8 cellular contexts compared by ENCODE assay signal in genomic region chr12:108563135-108563803, GRCh38. TPM values are rescaled to one million over a fixed set of nuclear protein-coding genes. Genes with fewer than 3 reads are reported as not detected.
DNase-seq lines count a peak whose midpoint lies in the region; ATAC-seq and TF ChIP-seq lines count a peak whose summit lies in the region.

No MANE protein-coding gene starts in this region.

- peak; percentile 92 for DNase-seq in GM03348 (ENCODE audit: low spot score)
- DNase-seq in NCI-H187 treated with DMSO at 0.1 percent for 48 hours (lab: John Stamatoyannopoulos, UW) = peak; percentile 47
- peak; percentile 53 to 91 (median 78) for DNase-seq in T-helper 2 cell
- peak; percentile 62 to 91 for DNase-seq in ascending aorta (ENCODE audit: low spot score in 2 of 2)
- peak; percentile 92 for DNase-seq in hepatocyte (ENCODE audit: low spot score)
- DNase-seq in retina = peak; percentile 75

- H3K4me3 ChIP-seq in ascending aorta (peak overlapping the region; percentile 96), hepatocyte (peak overlapping the region; percentile 91)

- H3K4me2 ChIP-seq in hepatocyte = peak overlapping the region; percentile 89

- H3K27ac ChIP-seq in ascending aorta = peak overlapping the region; percentile 90 to 95
- H3K27ac ChIP-seq in hepatocyte = peak overlapping the region; percentile 88

- intact Hi-C loops in ascending aorta (cut with DNase I) = loop anchor here (2.0 to 5.0 kb wide), 8 partner anchors 102 to 1434 kb away; partner anchors contain the start of genes ANKRD13A, GIT2, PRDM4 and SSH1

- H3K9me2 ChIP-seq in hepatocyte (replicated peaks; ENCODE audit: insufficient read depth) = no peaks in the 10 kb centered on the region

- peaks cover 48% of the 10 kb centered on the region for H3K79me2 ChIP-seq in hepatocyte

- no peaks in the 10 kb centered on the region for H3K9me3 ChIP-seq in ascending aorta
- no peaks in the 10 kb centered on the region for H3K9me3 ChIP-seq in hepatocyte (ENCODE audit: low read depth)

- H3K27me3 ChIP-seq in ascending aorta (no peaks in the 10 kb centered on the region), hepatocyte (no peaks in the 10 kb centered on the region)

- peaks cover 7 to 31% of the 10 kb centered on the region in 2 donors for H3K4me1 ChIP-seq in ascending aorta
- peaks cover 11% of the 10 kb centered on the region for H3K4me1 ChIP-seq in hepatocyte (ENCODE audit: insufficient read depth)

- ATAC-seq in HG02763 (IDR thresholded peaks at IDR 0.05; ENCODE audit: unreplicated experiment) (peak; percentile 30), GM18519 (IDR thresholded peaks at IDR 0.05; ENCODE audit: low FRiP score, unreplicated experiment) (no peak)

- peaks cover 8% of the 10 kb centered on the region for H4K20me1 ChIP-seq in hepatocyte (ENCODE audit: insufficient read depth, poor library complexity, severe bottlenecking)

- H3K36me3 ChIP-seq in ascending aorta (peaks cover 32 to 36% of the 10 kb centered on the region in 2 donors), hepatocyte (replicated peaks; ENCODE audit: insufficient read depth, low read depth) (no peaks in the 10 kb centered on the region)

- peak; percentile 69 to 87 (median 81) for TF ChIP-seq CTCF in ascending aorta (IDR thresholded peaks at IDR 0.05)
- peak; percentile 91 for TF ChIP-seq CTCF in hepatocyte (IDR thresholded peaks at IDR 0.05; ENCODE audit: poor library complexity)

- peak overlapping the region; percentile 61 for H2AFZ ChIP-seq in hepatocyte

- WGBS in hepatocyte (ENCODE audit: low lambda C conversion rate, missing lambda C conversion rate) = 8% methylated on average over 14 of the region's 14 CpGs

RNA-seq across cellular contexts. Expression of gene ISCU, which starts 0.9 kb away (rescaled TPM):
- total RNA-seq in ascending aorta = 136 TPM
- 107 and 116 TPM in 2 replicates for total RNA-seq in hepatocyte
- polyA plus RNA-seq in hepatocyte = 149 and 169 TPM in 2 replicates

RNA-seq across cellular contexts. Expression of gene SART3, which starts 2.3 kb away (rescaled TPM):
- total RNA-seq in ascending aorta (22.9 TPM), hepatocyte (41.0 and 60.4 TPM in 2 replicates)
- 20.0 and 25.0 TPM in 2 replicates for polyA plus RNA-seq in hepatocyte

RNA-seq across cellular contexts. Expression of gene TMEM119, which starts 34.6 kb away (rescaled TPM):
- 251 TPM for total RNA-seq in ascending aorta
- 69.7 and 70.1 TPM in 2 replicates for total RNA-seq in hepatocyte
- 54.4 and 59.6 TPM in 2 replicates for polyA plus RNA-seq in hepatocyte

RNA-seq across cellular contexts. Expression of gene FICD, which starts 48.2 kb away (rescaled TPM):
- total RNA-seq in ascending aorta (30.8 TPM), hepatocyte (6.3 and 6.4 TPM in 2 replicates)
- 6.2 and 6.7 TPM in 2 replicates for polyA plus RNA-seq in hepatocyte
